In genomic region chr22:47655930-47656329, GRCh38 we compare ENCODE assay signal across 2 cellular contexts.
TF ChIP-seq lines count a peak whose summit lies in the region.

No MANE protein-coding gene starts in this region.

TF ChIP-seq in HepG2, 621 proteins besides CTCF, POLR2A, EP300 and RAD21:
- TF ChIP-seq FOXA1 (IDR thresholded peaks at IDR 0.05) (0 out of 2 replicates have a peak, but pooled peaks have one; percentile 26), FOXA1 (CRISPR knock-in tag; IDR thresholded peaks at IDR 0.05) (no peak), ZHX1 (CRISPR knock-in tag; IDR thresholded peaks at IDR 0.05; ENCODE audit: low read depth) (no peak), ZNF205 (CRISPR knock-in tag; IDR thresholded peaks at IDR 0.05) (no peak), CREB1 (IDR thresholded peaks at IDR 0.05) (peak; percentile 98), CREB1 (CRISPR knock-in tag; IDR thresholded peaks at IDR 0.05) (no peak), ZNF143 (CRISPR knock-in tag; IDR thresholded peaks at IDR 0.05) (no peak), HHEX (CRISPR knock-in tag; IDR thresholded peaks at IDR 0.05) (no peak), ETV6 (CRISPR knock-in tag; conservative IDR thresholded peaks at IDR 0.05) (no peak), ZC3H13 (CRISPR knock-in tag; IDR thresholded peaks at IDR 0.05) (no peak), IRF2 (CRISPR knock-in tag; IDR thresholded peaks at IDR 0.05) (no peak), CCDC6 (CRISPR knock-in tag; IDR thresholded peaks at IDR 0.05) (no peak), ELF3 (CRISPR knock-in tag; IDR thresholded peaks at IDR 0.05) (no peak), ARID4A (CRISPR knock-in tag; IDR thresholded peaks at IDR 0.05; ENCODE audit: borderline replicate concordance) (no peak), TRIM22 (IDR thresholded peaks at IDR 0.05) (0 out of 2 replicates have a peak, but pooled peaks have one; percentile 72), ATF5 (CRISPR knock-in tag; IDR thresholded peaks at IDR 0.05; ENCODE audit: low read depth) (no peak), ELF4 (CRISPR knock-in tag; IDR thresholded peaks at IDR 0.05; ENCODE audit: borderline replicate concordance) (no peak), IKZF1 (IDR thresholded peaks at IDR 0.05) (0 out of 2 replicates have a peak, but pooled peaks have one; percentile 54), POLR2G (IDR thresholded peaks at IDR 0.05; ENCODE audit: low read depth, low read length) (no peak), JDP2 (CRISPR knock-in tag; IDR thresholded peaks at IDR 0.05; ENCODE audit: borderline replicate concordance) (no peak), PTBP1 (IDR thresholded peaks at IDR 0.05; ENCODE audit: low read depth, low read length, poor library complexity, severe bottlenecking) (no peak), NFRKB (IDR thresholded peaks at IDR 0.05) (0 out of 2 replicates have a peak, but pooled peaks have one; percentile 4), MAFF (IDR thresholded peaks at IDR 0.05; ENCODE audit: low read depth, low read length) (no peak), NR2F1 (CRISPR knock-in tag; IDR thresholded peaks at IDR 0.05) (no peak), NFKB2 (CRISPR knock-in tag; IDR thresholded peaks at IDR 0.05; ENCODE audit: borderline replicate concordance) (no peak)

TF ChIP-seq in endothelial cell of umbilical vein, 7 proteins besides CTCF, POLR2A, EP300 and RAD21:
- no peak for TF ChIP-seq JUN (IDR thresholded peaks at IDR 0.05; ENCODE audit: borderline replicate concordance, insufficient read depth, insufficient read length, low read depth)
- no peak for TF ChIP-seq POLR2AphosphoS5 (IDR thresholded peaks at IDR 0.05; ENCODE audit: insufficient read depth, low read depth, low read length)
- TF ChIP-seq EZH2 (IDR thresholded peaks at IDR 0.05; ENCODE audit: borderline replicate concordance, low read depth, low read length, severe bottlenecking) = no peak
- no peak for TF ChIP-seq MYC (IDR thresholded peaks at IDR 0.05; ENCODE audit: low read depth, low read length)
- no peak for TF ChIP-seq FOS (IDR thresholded peaks at IDR 0.05; ENCODE audit: borderline replicate concordance, insufficient read depth, low read length)
- no peak for TF ChIP-seq GATA2 (IDR thresholded peaks at IDR 0.05; ENCODE audit: insufficient read depth, insufficient read length, low read depth, low read length)
- no peak for TF ChIP-seq MAX (IDR thresholded peaks at IDR 0.05; ENCODE audit: insufficient read depth, insufficient read length)
